ENCODE assay signal across 1 cellular context in the genomic region with DNA sequence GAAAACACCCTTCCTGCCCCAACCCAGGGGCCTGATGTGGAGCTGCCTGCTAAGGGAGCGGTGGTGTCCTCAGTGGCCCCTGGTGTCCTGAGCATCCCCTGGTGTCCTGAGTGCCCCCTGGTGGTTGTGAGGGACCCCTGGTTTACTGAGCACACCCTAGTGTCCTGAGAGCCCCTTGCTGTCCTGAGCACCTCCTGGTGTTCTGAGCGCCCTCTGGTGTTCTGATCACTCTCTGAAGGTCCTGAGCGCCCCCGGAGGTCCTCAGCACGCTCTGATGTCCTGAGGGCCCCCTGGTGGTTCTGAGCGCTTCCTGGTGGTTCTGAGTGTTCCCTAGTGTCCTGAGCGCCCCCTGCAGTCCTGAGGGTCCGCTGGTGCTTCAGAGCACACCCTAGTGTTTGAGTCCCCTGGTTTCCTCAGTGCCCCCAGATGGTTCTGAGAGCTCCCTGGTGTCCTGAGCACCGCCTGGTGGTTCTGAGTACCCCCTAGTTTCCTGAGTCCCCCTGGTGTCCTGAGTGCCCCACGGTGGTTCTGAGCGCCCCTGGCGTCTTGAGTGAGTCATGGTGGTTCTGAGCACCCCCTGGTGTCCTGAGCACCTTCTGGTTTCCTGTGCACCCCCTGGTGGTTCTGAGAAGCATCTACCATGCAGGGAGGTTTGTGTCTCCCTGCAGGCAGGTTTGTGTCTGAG.
A peak's percentile ranks its signal among the peaks of the same experiment; 100 is the strongest.
TF ChIP-seq lines count a peak whose summit lies in the region.

No MANE protein-coding gene starts in this region.

TF ChIP-seq in GM12878, 131 proteins besides CTCF, POLR2A, EP300 and RAD21 (continued from another document and continues in another):
- TF ChIP-seq, protein P1, sequence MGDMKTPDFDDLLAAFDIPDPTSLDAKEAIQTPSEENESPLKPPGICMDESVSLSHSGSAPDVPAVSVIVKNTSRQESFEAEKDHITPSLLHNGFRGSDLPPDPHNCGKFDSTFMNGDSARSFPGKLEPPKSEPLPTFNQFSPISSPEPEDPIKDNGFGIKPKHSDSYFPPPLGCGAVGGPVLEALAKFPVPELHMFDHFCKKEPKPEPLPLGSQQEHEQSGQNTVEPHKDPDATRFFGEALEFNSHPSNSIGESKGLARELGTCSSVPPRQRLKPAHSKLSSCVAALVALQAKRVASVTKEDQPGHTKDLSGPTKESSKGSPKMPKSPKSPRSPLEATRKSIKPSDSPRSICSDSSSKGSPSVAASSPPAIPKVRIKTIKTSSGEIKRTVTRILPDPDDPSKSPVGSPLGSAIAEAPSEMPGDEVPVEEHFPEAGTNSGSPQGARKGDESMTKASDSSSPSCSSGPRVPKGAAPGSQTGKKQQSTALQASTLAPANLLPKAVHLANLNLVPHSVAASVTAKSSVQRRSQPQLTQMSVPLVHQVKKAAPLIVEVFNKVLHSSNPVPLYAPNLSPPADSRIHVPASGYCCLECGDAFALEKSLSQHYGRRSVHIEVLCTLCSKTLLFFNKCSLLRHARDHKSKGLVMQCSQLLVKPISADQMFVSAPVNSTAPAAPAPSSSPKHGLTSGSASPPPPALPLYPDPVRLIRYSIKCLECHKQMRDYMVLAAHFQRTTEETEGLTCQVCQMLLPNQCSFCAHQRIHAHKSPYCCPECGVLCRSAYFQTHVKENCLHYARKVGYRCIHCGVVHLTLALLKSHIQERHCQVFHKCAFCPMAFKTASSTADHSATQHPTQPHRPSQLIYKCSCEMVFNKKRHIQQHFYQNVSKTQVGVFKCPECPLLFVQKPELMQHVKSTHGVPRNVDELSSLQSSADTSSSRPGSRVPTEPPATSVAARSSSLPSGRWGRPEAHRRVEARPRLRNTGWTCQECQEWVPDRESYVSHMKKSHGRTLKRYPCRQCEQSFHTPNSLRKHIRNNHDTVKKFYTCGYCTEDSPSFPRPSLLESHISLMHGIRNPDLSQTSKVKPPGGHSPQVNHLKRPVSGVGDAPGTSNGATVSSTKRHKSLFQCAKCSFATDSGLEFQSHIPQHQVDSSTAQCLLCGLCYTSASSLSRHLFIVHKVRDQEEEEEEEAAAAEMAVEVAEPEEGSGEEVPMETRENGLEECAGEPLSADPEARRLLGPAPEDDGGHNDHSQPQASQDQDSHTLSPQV (IDR thresholded peaks at IDR 0.05), result no peak
- TF ChIP-seq EED (IDR thresholded peaks at IDR 0.05; ENCODE audit: low read depth) (peak; percentile 95), SRF (IDR thresholded peaks at IDR 0.05; ENCODE audit: low read depth in 2 of 2, low read length in 2 of 2) (0 out of 4 replicates have a peak, but pooled peaks of 1 of the 2 experiments have one; percentile 4), ETV6 (conservative IDR thresholded peaks at IDR 0.05 in 1 of 2, IDR thresholded peaks at IDR 0.05 in 1 of 2; ENCODE audit: borderline replicate concordance in 1 of 2, low read depth in 1 of 2) (peak in 1 of 2 experiments; percentile 28; a peak in 1 of 4 replicates), POU2F2 (IDR thresholded peaks at IDR 0.05; ENCODE audit: borderline replicate concordance, low read depth, low read length) (no peak), PAX5 (IDR thresholded peaks at IDR 0.05; ENCODE audit: borderline replicate concordance, low read depth, low read length) (no peak), TAF1 (IDR thresholded peaks at IDR 0.05; ENCODE audit: borderline replicate concordance, low read depth, low read length) (no peak), CBFB (IDR thresholded peaks at IDR 0.05; ENCODE audit: low read depth) (no peak; the same call in 1 of the 2 replicates), IKZF1 (conservative IDR thresholded peaks at IDR 0.05) (peak; percentile 66), KDM1A (IDR thresholded peaks at IDR 0.05; ENCODE audit: borderline replicate concordance) (no peak), NKRF (conservative IDR thresholded peaks at IDR 0.05) (no peak), JUNB (IDR thresholded peaks at IDR 0.05) (peak; percentile 22; the same call in 1 of the 2 replicates), GATAD2B (conservative IDR thresholded peaks at IDR 0.05; ENCODE audit: low read depth) (0 out of 2 replicates have a peak, but pooled peaks have one; percentile 26), IKZF2 (IDR thresholded peaks at IDR 0.05) (peak; percentile 70 to 78), NFXL1 (IDR thresholded peaks at IDR 0.05; ENCODE audit: borderline replicate concordance) (no peak), LARP7 (IDR thresholded peaks at IDR 0.05) (no peak), SMARCA5 (IDR thresholded peaks at IDR 0.05) (peak; percentile 92), SMC3 (IDR thresholded peaks at IDR 0.05; ENCODE audit: borderline replicate concordance, low read length) (peak; percentile 44; the same call in 1 of the 2 replicates), ZZZ3 (IDR thresholded peaks at IDR 0.05; ENCODE audit: control insufficient read depth, insufficient read length, low read depth) (no peak), POLR2AphosphoS5 (IDR thresholded peaks at IDR 0.05; ENCODE audit: low read length) (no peak), ZBTB4 (CRISPR knock-in tag; IDR thresholded peaks at IDR 0.05) (no peak), ATF7 (IDR thresholded peaks at IDR 0.05; ENCODE audit: low read depth) (no peak; the same call in 1 of the 2 replicates), JUND (IDR thresholded peaks at IDR 0.05; ENCODE audit: low read depth, low read length) (no peak), MYC (IDR thresholded peaks at IDR 0.05; ENCODE audit: insufficient read depth, insufficient read length, insufficient replicate concordance, low read length, severe bottlenecking) (no peak), SREBF1 (IDR thresholded peaks at IDR 0.05; ENCODE audit: low read length) (no peak), IRF3 (IDR thresholded peaks at IDR 0.05) (peak; percentile 25; the same call in 1 of the 2 replicates), ZBED1 (IDR thresholded peaks at IDR 0.05; ENCODE audit: borderline replicate concordance) (no peak), SMAD5 (IDR thresholded peaks at IDR 0.05; ENCODE audit: low read depth) (no peak), RB1 (IDR thresholded peaks at IDR 0.05; ENCODE audit: borderline replicate concordance) (no peak), EZH2 (IDR thresholded peaks at IDR 0.05; ENCODE audit: borderline replicate concordance, control insufficient read depth, low read depth, low read length) (no peak), ZNF207 (IDR thresholded peaks at IDR 0.05; ENCODE audit: borderline replicate concordance) (no peak), SP1 (IDR thresholded peaks at IDR 0.05; ENCODE audit: low read depth, low read length) (no peak), BCL11A (IDR thresholded peaks at IDR 0.05; ENCODE audit: low read depth, low read length) (no peak)
- TF ChIP-seq, protein P2, sequence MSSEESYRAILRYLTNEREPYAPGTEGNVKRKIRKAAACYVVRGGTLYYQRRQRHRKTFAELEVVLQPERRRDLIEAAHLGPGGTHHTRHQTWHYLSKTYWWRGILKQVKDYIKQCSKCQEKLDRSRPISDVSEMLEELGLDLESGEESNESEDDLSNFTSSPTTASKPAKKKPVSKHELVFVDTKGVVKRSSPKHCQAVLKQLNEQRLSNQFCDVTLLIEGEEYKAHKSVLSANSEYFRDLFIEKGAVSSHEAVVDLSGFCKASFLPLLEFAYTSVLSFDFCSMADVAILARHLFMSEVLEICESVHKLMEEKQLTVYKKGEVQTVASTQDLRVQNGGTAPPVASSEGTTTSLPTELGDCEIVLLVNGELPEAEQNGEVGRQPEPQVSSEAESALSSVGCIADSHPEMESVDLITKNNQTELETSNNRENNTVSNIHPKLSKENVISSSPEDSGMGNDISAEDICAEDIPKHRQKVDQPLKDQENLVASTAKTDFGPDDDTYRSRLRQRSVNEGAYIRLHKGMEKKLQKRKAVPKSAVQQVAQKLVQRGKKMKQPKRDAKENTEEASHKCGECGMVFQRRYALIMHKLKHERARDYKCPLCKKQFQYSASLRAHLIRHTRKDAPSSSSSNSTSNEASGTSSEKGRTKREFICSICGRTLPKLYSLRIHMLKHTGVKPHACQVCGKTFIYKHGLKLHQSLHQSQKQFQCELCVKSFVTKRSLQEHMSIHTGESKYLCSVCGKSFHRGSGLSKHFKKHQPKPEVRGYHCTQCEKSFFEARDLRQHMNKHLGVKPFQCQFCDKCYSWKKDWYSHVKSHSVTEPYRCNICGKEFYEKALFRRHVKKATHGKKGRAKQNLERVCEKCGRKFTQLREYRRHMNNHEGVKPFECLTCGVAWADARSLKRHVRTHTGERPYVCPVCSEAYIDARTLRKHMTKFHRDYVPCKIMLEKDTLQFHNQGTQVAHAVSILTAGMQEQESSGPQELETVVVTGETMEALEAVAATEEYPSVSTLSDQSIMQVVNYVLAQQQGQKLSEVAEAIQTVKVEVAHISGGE (CRISPR knock-in tag; IDR thresholded peaks at IDR 0.05), result no peak
- TF ChIP-seq, protein P3, sequence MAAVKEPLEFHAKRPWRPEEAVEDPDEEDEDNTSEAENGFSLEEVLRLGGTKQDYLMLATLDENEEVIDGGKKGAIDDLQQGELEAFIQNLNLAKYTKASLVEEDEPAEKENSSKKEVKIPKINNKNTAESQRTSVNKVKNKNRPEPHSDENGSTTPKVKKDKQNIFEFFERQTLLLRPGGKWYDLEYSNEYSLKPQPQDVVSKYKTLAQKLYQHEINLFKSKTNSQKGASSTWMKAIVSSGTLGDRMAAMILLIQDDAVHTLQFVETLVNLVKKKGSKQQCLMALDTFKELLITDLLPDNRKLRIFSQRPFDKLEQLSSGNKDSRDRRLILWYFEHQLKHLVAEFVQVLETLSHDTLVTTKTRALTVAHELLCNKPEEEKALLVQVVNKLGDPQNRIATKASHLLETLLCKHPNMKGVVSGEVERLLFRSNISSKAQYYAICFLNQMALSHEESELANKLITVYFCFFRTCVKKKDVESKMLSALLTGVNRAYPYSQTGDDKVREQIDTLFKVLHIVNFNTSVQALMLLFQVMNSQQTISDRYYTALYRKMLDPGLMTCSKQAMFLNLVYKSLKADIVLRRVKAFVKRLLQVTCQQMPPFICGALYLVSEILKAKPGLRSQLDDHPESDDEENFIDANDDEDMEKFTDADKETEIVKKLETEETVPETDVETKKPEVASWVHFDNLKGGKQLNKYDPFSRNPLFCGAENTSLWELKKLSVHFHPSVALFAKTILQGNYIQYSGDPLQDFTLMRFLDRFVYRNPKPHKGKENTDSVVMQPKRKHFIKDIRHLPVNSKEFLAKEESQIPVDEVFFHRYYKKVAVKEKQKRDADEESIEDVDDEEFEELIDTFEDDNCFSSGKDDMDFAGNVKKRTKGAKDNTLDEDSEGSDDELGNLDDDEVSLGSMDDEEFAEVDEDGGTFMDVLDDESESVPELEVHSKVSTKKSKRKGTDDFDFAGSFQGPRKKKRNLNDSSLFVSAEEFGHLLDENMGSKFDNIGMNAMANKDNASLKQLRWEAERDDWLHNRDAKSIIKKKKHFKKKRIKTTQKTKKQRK (IDR thresholded peaks at IDR 0.05; ENCODE audit: low read depth, low read length), result no peak
- TF ChIP-seq, protein P4, sequence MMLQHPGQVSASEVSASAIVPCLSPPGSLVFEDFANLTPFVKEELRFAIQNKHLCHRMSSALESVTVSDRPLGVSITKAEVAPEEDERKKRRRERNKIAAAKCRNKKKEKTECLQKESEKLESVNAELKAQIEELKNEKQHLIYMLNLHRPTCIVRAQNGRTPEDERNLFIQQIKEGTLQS (IDR thresholded peaks at IDR 0.05; ENCODE audit: borderline replicate concordance, extremely low read depth, low read depth, low read length), result peak; percentile 27; the same call in 1 of the 2 replicates
- TF ChIP-seq, protein P5, sequence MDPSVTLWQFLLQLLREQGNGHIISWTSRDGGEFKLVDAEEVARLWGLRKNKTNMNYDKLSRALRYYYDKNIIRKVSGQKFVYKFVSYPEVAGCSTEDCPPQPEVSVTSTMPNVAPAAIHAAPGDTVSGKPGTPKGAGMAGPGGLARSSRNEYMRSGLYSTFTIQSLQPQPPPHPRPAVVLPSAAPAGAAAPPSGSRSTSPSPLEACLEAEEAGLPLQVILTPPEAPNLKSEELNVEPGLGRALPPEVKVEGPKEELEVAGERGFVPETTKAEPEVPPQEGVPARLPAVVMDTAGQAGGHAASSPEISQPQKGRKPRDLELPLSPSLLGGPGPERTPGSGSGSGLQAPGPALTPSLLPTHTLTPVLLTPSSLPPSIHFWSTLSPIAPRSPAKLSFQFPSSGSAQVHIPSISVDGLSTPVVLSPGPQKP (IDR thresholded peaks at IDR 0.05; ENCODE audit: low read depth, low read length), result no peak
